Comparison of ENCODE assay signal across 17 cellular contexts in genomic region chr2:68371581-68371980, GRCh38. TPM values are rescaled to one million over a fixed set of nuclear protein-coding genes. Genes with fewer than 3 reads are reported as not detected.
DNase-seq lines count a peak whose midpoint lies in the region; ATAC-seq and TF ChIP-seq lines count a peak whose summit lies in the region.
"Had no signal": no experiment of that assay in that cellular context is flagged by ENCODE, and none has a peak within 500 bp of the region (broad histone marks: within the 10 kb centered on the region; RNA-seq: fewer than 3 reads in every experiment).

No MANE protein-coding gene starts in this region.

- H3K9me3 Mint-ChIP-seq in T-helper 1 cell treated with Interleukin-12 subunit alpha and Interleukin-12 subunit beta and Interleukin-4 antibody, amounts not matched to agents 30 μg/mL and 1 μg/mL, for 36 hours: peaks cover 13% of the 10 kb centered on the region
- no peaks in the 10 kb centered on the region for H3K9me3 Mint-ChIP-seq in natural killer cell
- H3K9me3 Mint-ChIP-seq: brain, endodermal cell had no signal

- peak; percentile 44 for ATAC-seq in HG02885 (IDR thresholded peaks at IDR 0.05; ENCODE audit: poor library complexity, unreplicated experiment)
- peak; percentile 37 to 65 (median 63) for ATAC-seq in natural killer cell
- no peak for ATAC-seq in HG03139 (IDR thresholded peaks at IDR 0.05; ENCODE audit: unreplicated experiment)
- ATAC-seq: activated CD4-positive, CD25-positive, alpha-beta regulatory T cell treated with anti-CD3 and anti-CD28 coated beads, Interleukin-2, amount 50 U/mL, for 24 hours; gastroesophageal sphincter had no signal

- WGBS in suprapubic skin: 34% methylated on average over 3 of the region's 3 CpGs

- DNase-seq in GM06990 (ENCODE audit: extremely low read depth, insufficient read length): no peak
- no peak for DNase-seq in natural killer cell
- no peak for DNase-seq in activated T-cell treated with anti-CD3 and anti-CD28 coated beads for 4 hours
- no peak for DNase-seq in suprapubic skin (ENCODE audit: low spot score in 2 of 2)
- DNase-seq in RPMI8226: no peak
- DNase-seq: activated T-cell treated with anti-CD3 and anti-CD28 coated beads, Interleukin-2, amount 50 U/mL, for 48 hours; endodermal cell; NCI-H2081 treated with DMSO at 0.1 percent for 48 hours; SK-N-SH; substantia nigra had no signal

- peaks cover 12% of the 10 kb centered on the region for H3K4me1 Mint-ChIP-seq in T-helper 1 cell treated with Interleukin-12 subunit alpha and Interleukin-12 subunit beta and Interleukin-4 antibody, amounts not matched to agents 30 μg/mL and 1 μg/mL, for 36 hours (ENCODE audit: low read depth)
- H3K4me1 Mint-ChIP-seq in natural killer cell: peaks cover 89 to 90% of the 10 kb centered on the region in 2 donors
- H3K4me1 Mint-ChIP-seq: endodermal cell had no signal

- TF ChIP-seq EP300 in suprapubic skin (IDR thresholded peaks at IDR 0.05): no peak

- H3K4me1 ChIP-seq in suprapubic skin: peaks cover 9% of the 10 kb centered on the region

- H3K27ac ChIP-seq in suprapubic skin: no peak overlapping the region
- H3K27ac ChIP-seq: gastroesophageal sphincter had no signal

- H3K4me3 ChIP-seq in GM06990 (replicated peaks; ENCODE audit: low read depth, low read length) (0 out of 2 replicates have a peak overlapping the region, but pooled peaks have one; percentile 8), suprapubic skin (no peak overlapping the region)
- H3K4me3 ChIP-seq: gastroesophageal sphincter had no signal

- H3K4me3 Mint-ChIP-seq in T-helper 1 cell treated with Interleukin-12 subunit alpha and Interleukin-12 subunit beta and Interleukin-4 antibody, amounts not matched to agents 30 μg/mL and 1 μg/mL, for 36 hours: peak overlapping the region; percentile 3
- H3K4me3 Mint-ChIP-seq in natural killer cell: peak overlapping the region; percentile 94
- H3K4me3 Mint-ChIP-seq: brain, endodermal cell had no signal

- H3K36me3 ChIP-seq in GM06990 (ENCODE audit: control insufficient read depth, insufficient read depth, low read length) (peaks cover 1% of the 10 kb centered on the region), suprapubic skin (no peaks in the 10 kb centered on the region)
- H3K36me3 ChIP-seq: gastroesophageal sphincter had no signal

- H3K27ac Mint-ChIP-seq in T-helper 1 cell treated with Interleukin-12 subunit alpha and Interleukin-12 subunit beta and Interleukin-4 antibody, amounts not matched to agents 30 μg/mL and 1 μg/mL, for 36 hours: no peak overlapping the region
- peak overlapping the region; percentile 95 to 97 for H3K27ac Mint-ChIP-seq in natural killer cell
- H3K27ac Mint-ChIP-seq: brain, endodermal cell had no signal

- H3K27me3 ChIP-seq in GM06990 (replicated peaks; ENCODE audit: control insufficient read depth, insufficient read depth, low read length) (no peaks in the 10 kb centered on the region), suprapubic skin (no peaks in the 10 kb centered on the region)
- H3K27me3 ChIP-seq: gastroesophageal sphincter had no signal

- TF ChIP-seq CTCF in GM06990 (IDR thresholded peaks at IDR 0.05; ENCODE audit: insufficient read depth, low read length, poor library complexity, severe bottlenecking): no peak
- no peak for TF ChIP-seq CTCF in natural killer cell (IDR thresholded peaks at IDR 0.05)
- TF ChIP-seq CTCF in suprapubic skin (IDR thresholded peaks at IDR 0.05): no peak

- TF ChIP-seq POLR2A in suprapubic skin (IDR thresholded peaks at IDR 0.05): no peak

- H3K9me3 ChIP-seq in suprapubic skin: no peaks in the 10 kb centered on the region
- H3K9me3 ChIP-seq: gastroesophageal sphincter, SK-N-SH had no signal

- peaks cover 18% of the 10 kb centered on the region for H3K27me3 Mint-ChIP-seq in T-helper 1 cell treated with Interleukin-12 subunit alpha and Interleukin-12 subunit beta and Interleukin-4 antibody, amounts not matched to agents 30 μg/mL and 1 μg/mL, for 36 hours (ENCODE audit: low read depth)
- H3K27me3 Mint-ChIP-seq in natural killer cell (ENCODE audit: low read depth in 2 of 2): no peaks in the 10 kb centered on the region

- intact Hi-C loops in natural killer cell (cut with micrococcal nuclease): loop anchor here (1.0 to 2.0 kb wide), 2 partner anchors 8 to 13 kb away; no protein-coding TSS in a partner anchor

- peaks cover 9% of the 10 kb centered on the region for H3K36me3 Mint-ChIP-seq in T-helper 1 cell treated with Interleukin-12 subunit alpha and Interleukin-12 subunit beta and Interleukin-4 antibody, amounts not matched to agents 30 μg/mL and 1 μg/mL, for 36 hours (ENCODE audit: low read depth)
- peaks cover 26% of the 10 kb centered on the region for H3K36me3 Mint-ChIP-seq in natural killer cell
- H3K36me3 Mint-ChIP-seq: brain had no signal

RNA-seq across cellular contexts. Expression of gene PLEK, which starts 6.5 kb away (rescaled TPM):
- total RNA-seq in natural killer cell: 100 to 1,000 TPM; 307 to 368 (median 333) TPM
- 1 to 10 TPM; 1.1 to 2.6 (median 1.7) TPM for total RNA-seq in suprapubic skin
- total RNA-seq: endodermal cell, H1 had no signal

RNA-seq across cellular contexts. Expression of gene CNRIP1, which starts 51.8 kb away (rescaled TPM):
- under 1 TPM in 2 of 3 donors, not detected in 1; 0.39 to 0.98 TPM for total RNA-seq in natural killer cell
- total RNA-seq in suprapubic skin: 10 to 100 TPM in 1 of 4 donors, 1 to 10 TPM in 3; 3.4 to 13.5 (median 6.6) TPM

Comparison
In these comparisons a context has a peak if more than half of its experiments do, and no peak if none do; other contexts are left out.
1. RNA of gene PLEK, which starts 6.5 kb away (total RNA-seq): 307 to 368 TPM in natural killer cell; 1.1 to 2.6 TPM in suprapubic skin; every median in the first group is over 10 times any median in the second.